Comparison of ENCODE assay signal across 15 cellular contexts in genomic region chr10:129491123-129491734, GRCh38. TPM values are rescaled to one million over a fixed set of nuclear protein-coding genes. Genes with fewer than 3 reads are reported as not detected.
DNase-seq lines count a peak whose midpoint lies in the region; ATAC-seq, FAIRE-seq and TF ChIP-seq lines count a peak whose summit lies in the region.
"Had no signal": no experiment of that assay in that cellular context is flagged by ENCODE, and none has a peak within 500 bp of the region (broad histone marks: within the 10 kb centered on the region; RNA-seq: fewer than 3 reads in every experiment).

No MANE protein-coding gene starts in this region.

- H3K4me3 ChIP-seq in retinal pigment epithelial cell (ENCODE audit: low read length) = no peak overlapping the region
- H3K4me3 ChIP-seq: adrenal gland, gastrocnemius medialis, right atrium auricular region, SJSA1 had no signal

- no peak for ATAC-seq in GM21447 (IDR thresholded peaks at IDR 0.05; ENCODE audit: unreplicated experiment)
- ATAC-seq: gastrocnemius medialis had no signal

- FAIRE-seq in H54 (lab: Jason Lieb, UNC) = no peak

- no peak for TF ChIP-seq CTCF in retinal pigment epithelial cell (conservative IDR thresholded peaks at IDR 0.05; ENCODE audit: low read depth, low read length)

- TF ChIP-seq POLR2A in H54 (IDR thresholded peaks at IDR 0.05; ENCODE audit: low read depth, low read length) = no peak

- DNase-seq in NCI-H748 (lab: John Stamatoyannopoulos, UW; ENCODE audit: unreplicated experiment) (peak; percentile 27), NCI-H748 treated with DMSO at 0.1 percent for 48 hours (lab: John Stamatoyannopoulos, UW) (no peak), NCI-H226 (peak; percentile 9), dermis microvascular lymphatic vessel endothelial cell (ENCODE audit: low read depth in 2 of 2) (peak; percentile 3 to 12), retinal pigment epithelial cell (ENCODE audit: low read depth) (peak; percentile 1), H54 (ENCODE audit: insufficient read length, low spot score) (no peak), epidermal melanocyte (ENCODE audit: insufficient read length, low spot score) (no peak)
- DNase-seq: activated CD4-positive, alpha-beta T cell treated with anti-CD3 and anti-CD28 coated beads, Interleukin-2, amount 50 U/mL, for 4 hours; adrenal gland; gastrocnemius medialis; NCI-H2081 treated with DMSO at 0.1 percent for 48 hours; stimulated activated CD4-positive, alpha-beta T cell treated with anti-CD3 and anti-CD28 coated beads, Interleukin-1b, Interleukin-23, amount 100 ng/mL, for 48 hours had no signal

RNA-seq across cellular contexts. Expression of gene MGMT, which starts 24.2 kb away (rescaled TPM):
- total RNA-seq in dermis microvascular lymphatic vessel endothelial cell = 8.2 and 9.6 TPM in 2 replicates

Comparison
In these comparisons a context has a peak if more than half of its experiments do, and no peak if none do; other contexts are left out.
1. DNase-seq: peak in NCI-H748 (single experiment), NCI-H226 (single experiment), dermis microvascular lymphatic vessel endothelial cell (2 of 2) and retinal pigment epithelial cell (single experiment); none in NCI-H748 treated with DMSO at 0.1 percent for 48 hours (single experiment), H54 (single experiment) and epidermal melanocyte (single experiment).